Comparison of ENCODE assay signal across 19 cellular contexts in genomic region chr5:163718256-163718655, GRCh38.
A peak's percentile ranks its signal among the peaks of the same experiment; 100 is the strongest.
DNase-seq lines count a peak whose midpoint lies in the region; ATAC-seq and TF ChIP-seq lines count a peak whose summit lies in the region.
"Had no signal": no experiment of that assay in that cellular context is flagged by ENCODE, and none has a peak within 500 bp of the region (broad histone marks: within the 10 kb centered on the region; RNA-seq: fewer than 3 reads in every experiment).

No MANE protein-coding gene starts in this region.

- H3K36me3 ChIP-seq in breast epithelium: no peaks in the 10 kb centered on the region
- no peaks in the 10 kb centered on the region for H3K36me3 ChIP-seq in mesenchymal stem cell (ENCODE audit: control insufficient read depth in 1 of 2, insufficient read depth in 2 of 2, low read depth in 1 of 2, low read length in 2 of 2)
- H3K36me3 ChIP-seq in aorta (ENCODE audit: control insufficient read depth in 1 of 2, insufficient read depth in 2 of 2, low read length in 1 of 2): no peaks in the 10 kb centered on the region
- H3K36me3 ChIP-seq: BLaER1 had no signal

- H2BK5ac ChIP-seq in mesenchymal stem cell (ENCODE audit: low read depth, low read length, poor library complexity, severe bottlenecking): no peak overlapping the region

- H3K27me3 Mint-ChIP-seq in MCF 10A (ENCODE audit: insufficient read depth, unreplicated experiment) (no peaks in the 10 kb centered on the region), immature natural killer cell (ENCODE audit: low read depth in 3 of 3) (no peaks in the 10 kb centered on the region)
- H3K27me3 Mint-ChIP-seq: CD4-positive, alpha-beta memory T cell had no signal

- no peak overlapping the region for H3K4ac ChIP-seq in mesenchymal stem cell (ENCODE audit: low read depth in 1 of 2, low read length in 2 of 2)

- no peak overlapping the region for H2BK12ac ChIP-seq in mesenchymal stem cell (ENCODE audit: low read length in 2 of 2)

- no TSS peak for BruUV-seq in MCF 10A (replicated peaks; lab: Mats Ljungman, UMichigan)

- 81% methylated on average over 4 of the region's 4 CpGs for WGBS in mesenchymal stem cell
- WGBS in aorta, 2 donors: 70 to 76% methylated on average over 4 of the region's 4 CpGs

- ATAC-seq in aorta (ENCODE audit: low FRiP score): peak; percentile 22
- ATAC-seq in GM21390 (IDR thresholded peaks at IDR 0.05; ENCODE audit: unreplicated experiment): no peak
- no peak for ATAC-seq in HG02870 (IDR thresholded peaks at IDR 0.05; ENCODE audit: unreplicated experiment)
- ATAC-seq: A549 had no signal

- peak; percentile 58 for DNase-seq in MCF 10A (ENCODE audit: unreplicated experiment)
- no peak for DNase-seq in breast epithelium (ENCODE audit: low spot score in 2 of 2)
- peak; percentile 87 for DNase-seq in epithelial cell of esophagus (ENCODE audit: low read depth)
- no peak for DNase-seq in mesenchymal stem cell
- no peak for DNase-seq in aorta
- no peak for DNase-seq in immature natural killer cell
- DNase-seq: CD4-positive, alpha-beta memory T cell; DMS153; DMS79; GF-D8; GM23248; HCEC 1CT had no signal

- no peak for TF ChIP-seq POLR2A in breast epithelium (IDR thresholded peaks at IDR 0.05)

- no peak overlapping the region for H4K91ac ChIP-seq in mesenchymal stem cell (ENCODE audit: low read length)

- H3K9me3 ChIP-seq in breast epithelium: no peaks in the 10 kb centered on the region
- no peaks in the 10 kb centered on the region for H3K9me3 ChIP-seq in mesenchymal stem cell (ENCODE audit: control insufficient read depth, low read length)
- H3K9me3 ChIP-seq in aorta (ENCODE audit: control insufficient read depth, low read length): no peaks in the 10 kb centered on the region
- H3K9me3 ChIP-seq: A549, BLaER1 had no signal

- H2BK15ac ChIP-seq in mesenchymal stem cell (ENCODE audit: low read depth, poor library complexity, severe bottlenecking): no peak overlapping the region

- H3K9me3 Mint-ChIP-seq in MCF 10A (ENCODE audit: unreplicated experiment) (peaks cover 9% of the 10 kb centered on the region), immature natural killer cell (peaks cover 0 to 6% (median 0%) of the 10 kb centered on the region in 6 donors)

- H3K27me3 ChIP-seq in breast epithelium (no peaks in the 10 kb centered on the region), mesenchymal stem cell (ENCODE audit: control insufficient read depth in 1 of 2, insufficient read depth in 1 of 2, low read length in 2 of 2) (no peaks in the 10 kb centered on the region), aorta (ENCODE audit: control insufficient read depth in 1 of 2, insufficient read depth in 2 of 2, low read length in 1 of 2) (no peaks in the 10 kb centered on the region)
- H3K27me3 ChIP-seq: BLaER1 had no signal

- H2BK120ac ChIP-seq in mesenchymal stem cell (ENCODE audit: low read depth, low read length): no peak overlapping the region

- H3K23ac ChIP-seq in mesenchymal stem cell (ENCODE audit: low read length in 2 of 2): no peak overlapping the region

- POLR2A ChIA-PET in MCF 10A (lab: Yijun Ruan, JAX): no interaction called here

- CTCF ChIA-PET in MCF 10A (lab: Yijun Ruan, JAX): interaction anchor here (0.7 to 1.3 kb wide), 5 partner anchors 10 to 756 kb away, joined by 3 to 4 read pairs (median 3); no protein-coding TSS in a partner anchor

- H2AFZ ChIP-seq in mesenchymal stem cell (ENCODE audit: low read depth, low read length): no peak overlapping the region
- H2AFZ ChIP-seq: GM23248 had no signal

- no peaks in the 10 kb centered on the region for H3K36me3 Mint-ChIP-seq in MCF 10A (ENCODE audit: insufficient read depth, unreplicated experiment)
- peaks cover 0 to 6% (median 0%) of the 10 kb centered on the region in 3 donors for H3K36me3 Mint-ChIP-seq in immature natural killer cell
- H3K36me3 Mint-ChIP-seq: CD14-positive monocyte; CD4-positive, alpha-beta memory T cell had no signal

- H3K9ac ChIP-seq in mesenchymal stem cell (ENCODE audit: low read length): no peak overlapping the region
- H3K9ac ChIP-seq: BLaER1, GM23248 had no signal

- H3K18ac ChIP-seq in mesenchymal stem cell (ENCODE audit: low read depth in 1 of 2, low read length in 2 of 2): no peak overlapping the region

- no peak for TF ChIP-seq CTCF in MCF 10A (IDR thresholded peaks at IDR 0.05; ENCODE audit: unreplicated experiment)
- no peak for TF ChIP-seq CTCF in breast epithelium (IDR thresholded peaks at IDR 0.05)
- no peak for TF ChIP-seq CTCF in epithelial cell of esophagus (IDR thresholded peaks at IDR 0.05; ENCODE audit: insufficient read depth, low read depth, low read length, missing control alignments)

- intact Hi-C loops in MCF 10A (cut with micrococcal nuclease) (no loop called here), breast epithelium (cut with DNase I; ENCODE audit: low total_unique reads) (no loop called here), aorta (cut with DNase I) (no loop called here)

- H3K4me2 ChIP-seq in mesenchymal stem cell (ENCODE audit: low read length, poor library complexity, severe bottlenecking): no peak overlapping the region
- H3K4me2 ChIP-seq: A549, BLaER1 had no signal

- H3K79me1 ChIP-seq in mesenchymal stem cell (replicated peaks; ENCODE audit: low read length, poor library complexity, severe bottlenecking): no peaks in the 10 kb centered on the region

- H3K27ac ChIP-seq in breast epithelium (no peak overlapping the region), mesenchymal stem cell (ENCODE audit: low read length, poor library complexity, severe bottlenecking) (no peak overlapping the region), aorta (ENCODE audit: low read depth in 1 of 2, low read length in 2 of 2) (no peak overlapping the region)
- H3K27ac ChIP-seq: 22Rv1, A549, BLaER1, GM23248, HL-60 had no signal

- peaks cover 13% of the 10 kb centered on the region for H3K4me1 Mint-ChIP-seq in MCF 10A (ENCODE audit: insufficient read depth, unreplicated experiment)
- H3K4me1 Mint-ChIP-seq in immature natural killer cell: no peaks in the 10 kb centered on the region
- H3K4me1 Mint-ChIP-seq: CD14-positive monocyte; CD4-positive, alpha-beta memory T cell had no signal

- peak overlapping the region; percentile 55 for H4K8ac ChIP-seq in mesenchymal stem cell (ENCODE audit: low read length)

- H2AK5ac ChIP-seq in mesenchymal stem cell (ENCODE audit: low read length, severe bottlenecking): no peak overlapping the region

- H3K27ac Mint-ChIP-seq in MCF 10A (ENCODE audit: low read depth, unreplicated experiment) (no peak overlapping the region), immature natural killer cell (no peak overlapping the region)
- H3K27ac Mint-ChIP-seq: CD4-positive, alpha-beta memory T cell had no signal

- H3K4me3 Mint-ChIP-seq in MCF 10A (ENCODE audit: unreplicated experiment) (no peak overlapping the region), immature natural killer cell (no peak overlapping the region)
- H3K4me3 Mint-ChIP-seq: CD14-positive monocyte; CD4-positive, alpha-beta memory T cell had no signal

- H3K4me1 ChIP-seq in breast epithelium (no peaks in the 10 kb centered on the region), mesenchymal stem cell (ENCODE audit: control insufficient read depth, insufficient read depth, low read depth, low read length) (no peaks in the 10 kb centered on the region), aorta (ENCODE audit: control insufficient read depth in 1 of 2, insufficient read depth in 2 of 2, low read length in 2 of 2) (no peaks in the 10 kb centered on the region)
- H3K4me1 ChIP-seq: A549, BLaER1 had no signal

- no peak overlapping the region for H3K4me3 ChIP-seq in breast epithelium
- H3K4me3 ChIP-seq in epithelial cell of esophagus (ENCODE audit: low read length): no peak overlapping the region
- H3K4me3 ChIP-seq in mesenchymal stem cell (ENCODE audit: insufficient read depth in 1 of 2, low read depth in 1 of 2, low read length in 2 of 2): no peak overlapping the region
- no peak overlapping the region for H3K4me3 ChIP-seq in aorta (ENCODE audit: low read length in 2 of 2)
- H3K4me3 ChIP-seq: A549, BLaER1, GM23248 had no signal

- no peak overlapping the region for H3K14ac ChIP-seq in mesenchymal stem cell (ENCODE audit: low read length in 2 of 2)

Comparison
In these comparisons a context has a peak if more than half of its experiments do, and no peak if none do; other contexts are left out.
1. DNase-seq: peak in MCF 10A (single experiment) and epithelial cell of esophagus (single experiment); none in breast epithelium (0 of 2), mesenchymal stem cell (single experiment), aorta (0 of 2) and immature natural killer cell (0 of 3).